Comparison of ENCODE assay signal across 12 cellular contexts in the genomic region with DNA sequence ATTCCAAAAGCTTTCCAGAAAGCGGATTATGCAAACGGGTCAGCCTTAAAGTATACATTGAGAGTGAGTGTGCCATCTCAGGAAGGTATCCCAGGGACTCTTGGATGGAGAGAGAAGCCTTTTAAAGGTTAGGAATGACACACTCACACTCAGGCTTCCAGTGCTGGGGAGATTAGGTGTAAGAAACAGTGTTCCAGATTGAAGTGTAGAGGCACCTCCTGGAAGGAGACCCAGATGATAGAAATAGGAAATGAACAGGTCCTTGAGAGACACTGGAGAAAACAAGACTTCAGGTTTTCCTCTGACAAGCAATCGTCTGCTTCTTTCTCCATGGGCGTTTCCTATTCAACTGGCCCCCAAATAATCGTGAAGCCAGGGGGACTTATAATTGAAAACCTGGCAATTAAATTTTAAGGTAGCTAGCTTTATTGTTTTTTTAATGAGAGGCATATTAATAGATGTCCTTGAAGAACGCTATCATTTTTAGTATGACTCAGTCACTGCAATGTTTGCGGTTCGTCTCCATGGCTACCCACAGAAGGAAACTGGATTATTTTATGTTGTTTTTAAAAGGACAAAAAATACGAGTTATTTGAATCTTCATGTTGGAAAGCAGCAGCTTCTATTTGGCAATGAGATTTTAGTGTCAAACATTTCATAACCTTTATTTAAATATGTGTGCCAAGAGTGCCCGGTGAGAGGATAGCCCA. TPM values are rescaled to one million over a fixed set of nuclear protein-coding genes. Genes with fewer than 3 reads are reported as not detected.
A peak's percentile ranks its signal among the peaks of the same experiment; 100 is the strongest.
DNase-seq lines count a peak whose midpoint lies in the region; ATAC-seq, FAIRE-seq and TF ChIP-seq lines count a peak whose summit lies in the region.
"Had no signal": no experiment of that assay in that cellular context is flagged by ENCODE, and none has a peak within 500 bp of the region (broad histone marks: within the 10 kb centered on the region; RNA-seq: fewer than 3 reads in every experiment).

No MANE protein-coding gene starts in this region.

- peak overlapping the region in 3 of 4 donors; percentile 10 to 70 (median 61) for H3K27ac ChIP-seq in pancreas

- TF ChIP-seq CTCF in pancreas (IDR thresholded peaks at IDR 0.05), result no peak

- no peaks in the 10 kb centered on the region for H3K27me3 ChIP-seq in pancreas

- ATAC-seq in pancreas (peak; percentile 79 to 89 (median 86)), GM21737 (IDR thresholded peaks at IDR 0.05; ENCODE audit: unreplicated experiment) (no peak)
- ATAC-seq: Panc1 had no signal

- WGBS in pancreas, 2 donors, result 22 to 24% methylated on average over 10 of the region's 10 CpGs

- H3K4me3 ChIP-seq in pancreas, result no peak overlapping the region

- intact Hi-C loops in pancreas (cut with DNase I), result no loop called here

- no peaks in the 10 kb centered on the region for H3K9me3 ChIP-seq in pancreas

- no peak for FAIRE-seq in pancreas (lab: Jason Lieb, UNC)
- FAIRE-seq in HTR-8/SVneo (lab: Jason Lieb, UNC), result no peak

- peaks cover 8 to 28% (median 25%) of the 10 kb centered on the region in 3 donors for H3K4me1 ChIP-seq in pancreas

- no peaks in the 10 kb centered on the region for H3K36me3 ChIP-seq in pancreas

- DNase-seq in NOMO-1 treated with DMSO at 0.1 percent for 48 hours (lab: John Stamatoyannopoulos, UW; ENCODE audit: unreplicated experiment) (peak; percentile 62), NOMO-1 treated with dmso at 0.1 percent for 144 hours (lab: John Stamatoyannopoulos, UW; ENCODE audit: unreplicated experiment) (no peak), NCI-H69 (lab: John Stamatoyannopoulos, UW) (peak; percentile 66), dermis blood vessel endothelial cell (peak; percentile 78), pancreas (peak in 4 of 6 donors; percentile 33 to 69 (median 40)), HTR-8/SVneo (ENCODE audit: insufficient read length, low spot score) (no peak), KG1 (lab: John Stamatoyannopoulos, UW) (no peak)
- DNase-seq: 8988T, NCI-H2029 had no signal

RNA-seq across cellular contexts. Expression of a gene that starts 46.3 kb away (rescaled TPM):
- 0.14 TPM in 1 of 2 replicates, not detected in the other for total RNA-seq in dermis blood vessel endothelial cell
- total RNA-seq in pancreas, result 100 to 1,000 TPM in 1 of 6 donors, 10 to 100 TPM in 5; 12.2 to 109 (median 26.9) TPM
- polyA plus RNA-seq in pancreas, result 100 to 1,000 TPM in 1 of 2 donors, 10 to 100 TPM in 1; 50.2 to 561 TPM
- polyA plus RNA-seq: liver had no signal

Comparison
In these comparisons a context has a peak if more than half of its experiments do, and no peak if none do; other contexts are left out.
1. DNase-seq: peak in NOMO-1 treated with DMSO at 0.1 percent for 48 hours (single experiment), NCI-H69 (single experiment), dermis blood vessel endothelial cell (single experiment) and pancreas (4 of 6); none in NOMO-1 treated with dmso at 0.1 percent for 144 hours (single experiment), HTR-8/SVneo (single experiment) and KG1 (single experiment).
2. RNA of a gene that starts 46.3 kb away (total RNA-seq): 12.2 to 109 TPM in pancreas; 0.14 TPM in dermis blood vessel endothelial cell; every median in the first group is over 10 times any median in the second.